In genomic region chr14:93023039-93023438, GRCh38 we compare ENCODE assay signal across 14 cellular contexts.
DNase-seq lines count a peak whose midpoint lies in the region; ATAC-seq and TF ChIP-seq lines count a peak whose summit lies in the region.
"Had no signal": no experiment of that assay in that cellular context is flagged by ENCODE, and none has a peak within 500 bp of the region (broad histone marks: within the 10 kb centered on the region; RNA-seq: fewer than 3 reads in every experiment).

No MANE protein-coding gene starts in this region.

- H3K27ac Mint-ChIP-seq in stimulated activated memory B cell treated with anti-CD40 and anti-IgM and Interleukin-4, amounts not matched to agents 10 μg/mL and 1 μg/mL and 100 μg/mL, for 72 hours = peak overlapping the region; percentile 68
- H3K27ac Mint-ChIP-seq: T-cell had no signal

- ATAC-seq in stimulated activated memory B cell treated with anti-CD40 and anti-IgM and Interleukin-4, amounts not matched to agents 10 μg/mL and 1 μg/mL and 100 μg/mL, for 72 hours = no peak
- ATAC-seq: T-cell had no signal

- intact Hi-C loops in thyroid gland (cut with DNase I) = no loop called here

- peaks cover 76% of the 10 kb centered on the region for H3K4me1 Mint-ChIP-seq in stimulated activated memory B cell treated with anti-CD40 and anti-IgM and Interleukin-4, amounts not matched to agents 10 μg/mL and 1 μg/mL and 100 μg/mL, for 72 hours

- H3K4me1 ChIP-seq in thyroid gland = peaks cover under 1 to 17% of the 10 kb centered on the region in 2 donors
- H3K4me1 ChIP-seq: suprapubic skin had no signal

- H3K9me3 Mint-ChIP-seq in stimulated activated memory B cell treated with anti-CD40 and anti-IgM and Interleukin-4, amounts not matched to agents 10 μg/mL and 1 μg/mL and 100 μg/mL, for 72 hours = no peaks in the 10 kb centered on the region
- H3K9me3 Mint-ChIP-seq: neural crest cell, T-cell had no signal

- no peak overlapping the region for H3K4me3 ChIP-seq in thyroid gland (replicated peaks in 1 of 3)
- H3K4me3 ChIP-seq: HAP-1, suprapubic skin had no signal

- H3K9me3 ChIP-seq in thyroid gland = no peaks in the 10 kb centered on the region
- H3K9me3 ChIP-seq: HAP-1, suprapubic skin had no signal

- H3K27me3 Mint-ChIP-seq in stimulated activated memory B cell treated with anti-CD40 and anti-IgM and Interleukin-4, amounts not matched to agents 10 μg/mL and 1 μg/mL and 100 μg/mL, for 72 hours = no peaks in the 10 kb centered on the region
- H3K27me3 Mint-ChIP-seq: T-cell had no signal

- 86 to 97% methylated on average over 5 of the region's 5 CpGs for WGBS in thyroid gland, 2 donors

- DNase-seq in activated CD4-positive, alpha-beta T cell treated with anti-CD3 and anti-CD28 coated beads, Interleukin-2, amount 50 U/mL, for 48 hours = peak; percentile 5 to 16
- DNase-seq in activated CD4-positive, alpha-beta T cell treated with anti-CD3 and anti-CD28 coated beads for 1 hour = no peak
- peak; percentile 35 for DNase-seq in MV-4-11 (lab: John Stamatoyannopoulos, UW)
- peak; percentile 39 for DNase-seq in cerebellar cortex (ENCODE audit: low spot score)
- no peak for DNase-seq in thyroid gland
- no peak for DNase-seq in NCI-H2081 treated with DMSO at 0.1 percent for 48 hours (lab: John Stamatoyannopoulos, UW)
- no peak for DNase-seq in 8988T
- DNase-seq: COR-L47, NCI-H2107 had no signal

- H3K27me3 ChIP-seq in thyroid gland = no peaks in the 10 kb centered on the region
- H3K27me3 ChIP-seq: suprapubic skin had no signal

- no peaks in the 10 kb centered on the region for H3K36me3 ChIP-seq in thyroid gland
- H3K36me3 ChIP-seq: HAP-1, suprapubic skin had no signal

- TF ChIP-seq POLR2A in thyroid gland (IDR thresholded peaks at IDR 0.05) = no peak

- no peak overlapping the region for H3K27ac ChIP-seq in thyroid gland
- H3K27ac ChIP-seq: suprapubic skin had no signal

- no peak overlapping the region for H3K4me3 Mint-ChIP-seq in stimulated activated memory B cell treated with anti-CD40 and anti-IgM and Interleukin-4, amounts not matched to agents 10 μg/mL and 1 μg/mL and 100 μg/mL, for 72 hours
- H3K4me3 Mint-ChIP-seq: neural crest cell, T-cell had no signal

- peaks cover 44% of the 10 kb centered on the region for H3K36me3 Mint-ChIP-seq in stimulated activated memory B cell treated with anti-CD40 and anti-IgM and Interleukin-4, amounts not matched to agents 10 μg/mL and 1 μg/mL and 100 μg/mL, for 72 hours

- no peak for TF ChIP-seq CTCF in thyroid gland (IDR thresholded peaks at IDR 0.05)

Comparison
In these comparisons a context has a peak if more than half of its experiments do, and no peak if none do; other contexts are left out.
1. DNase-seq: peak in activated CD4-positive, alpha-beta T cell treated with anti-CD3 and anti-CD28 coated beads, Interleukin-2, amount 50 U/mL, for 48 hours (2 of 2), MV-4-11 (single experiment) and cerebellar cortex (single experiment); none in activated CD4-positive, alpha-beta T cell treated with anti-CD3 and anti-CD28 coated beads for 1 hour (single experiment), thyroid gland (0 of 2), NCI-H2081 treated with DMSO at 0.1 percent for 48 hours (single experiment) and 8988T (single experiment).